ENCODE assay signal across 8 cellular contexts in the genomic region with DNA sequence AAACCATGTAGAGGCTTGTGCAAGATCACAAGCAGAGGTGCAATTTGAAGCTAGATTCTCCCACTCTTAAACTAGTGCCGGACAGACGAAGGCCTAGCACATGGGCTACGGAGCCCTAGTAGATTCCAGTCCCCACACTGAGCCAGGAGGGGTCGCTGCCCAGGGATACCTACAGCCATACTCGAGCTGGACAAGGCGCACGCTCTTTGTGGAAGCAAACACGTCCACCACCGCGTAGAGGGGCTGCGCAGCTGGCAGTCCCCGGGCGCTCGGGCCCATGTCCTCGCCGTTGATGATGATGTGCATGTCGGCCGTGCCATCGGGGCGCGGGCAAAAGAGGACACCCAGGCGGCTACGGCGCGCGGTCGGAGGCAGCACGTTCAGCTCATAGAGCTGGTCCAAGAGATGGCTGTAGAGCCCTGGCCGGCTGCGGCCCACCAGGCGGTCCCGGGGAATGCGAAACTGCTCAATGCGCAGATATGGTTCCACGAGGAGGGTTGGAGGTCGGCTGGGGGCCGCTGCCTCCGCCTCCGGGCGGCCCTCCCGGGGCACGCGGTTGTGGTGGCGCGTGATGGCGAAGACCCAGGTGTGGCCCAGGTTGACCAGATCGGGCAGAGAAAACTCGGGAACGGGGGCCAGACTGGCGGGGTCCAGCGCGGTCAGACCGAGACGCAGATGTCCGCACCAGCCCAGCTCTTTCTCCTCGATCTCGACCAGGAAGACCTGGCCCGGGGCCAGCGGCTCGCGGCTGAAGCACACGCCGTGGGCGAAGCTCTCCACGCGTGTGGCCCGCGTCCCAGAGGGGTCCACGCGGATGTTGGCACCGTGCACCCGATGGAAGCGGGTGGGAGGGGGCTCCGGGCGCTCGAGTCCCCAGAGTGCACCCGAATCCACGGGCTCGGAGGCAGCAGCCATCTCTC. TPM values are rescaled to one million over a fixed set of nuclear protein-coding genes. Genes with fewer than 3 reads are reported as not detected.
DNase-seq lines count a peak whose midpoint lies in the region; ATAC-seq and TF ChIP-seq lines count a peak whose summit lies in the region.

No MANE protein-coding gene starts in this region.

- H3K9me3 ChIP-seq in HEK293 (ENCODE audit: control insufficient read depth, insufficient read depth, low read depth, low read length) (no peaks in the 10 kb centered on the region), mucosa of descending colon (no peaks in the 10 kb centered on the region)

- ATAC-seq in esophagus mucosa (peak; percentile 45), mucosa of descending colon (peak; percentile 70), GM18520 (IDR thresholded peaks at IDR 0.05; ENCODE audit: unreplicated experiment) (no peak)

- peaks cover 3% of the 10 kb centered on the region; the same call in 1 of the 2 replicates for H3K4me1 ChIP-seq in HEK293 (ENCODE audit: control insufficient read depth, insufficient read depth, low read length)
- peaks cover 18% of the 10 kb centered on the region for H3K4me1 ChIP-seq in mucosa of descending colon (ENCODE audit: low read depth)

- H3K4me3 ChIP-seq in HEK293 (ENCODE audit: low read depth, low read length): peak overlapping the region; percentile 90
- peak overlapping the region; percentile 67 for H3K4me3 ChIP-seq in mucosa of descending colon

- POLR2A ChIA-PET in HEK293 (lab: Yijun Ruan, JAX): interaction anchor here (0.8 to 2.0 kb wide), 5 partner anchors 9 to 44 kb away, joined by 3 to 16 read pairs (median 4); partner anchors contain the start of genes ACOT8, PCIF1, ZSWIM1 and ZSWIM3

- intact Hi-C loops in mucosa of descending colon (cut with DNase I, micrococcal nuclease): no loop called here

- CTCF ChIA-PET in HEK293 (lab: Yijun Ruan, JAX): interaction anchor here (0.8 to 1.6 kb wide), 4 partner anchors 9 to 91 kb away, joined by 3 to 7 read pairs (median 4); no protein-coding TSS in a partner anchor

- H3K36me3 ChIP-seq in HEK293 (ENCODE audit: control insufficient read depth in 2 of 2, insufficient read depth in 1 of 2, low read length in 2 of 2) (peaks cover 0 to 46% of the 10 kb centered on the region in 2 experiments; a peak in 2 of 3 replicates), mucosa of descending colon (ENCODE audit: low read depth) (no peaks in the 10 kb centered on the region)

- TF ChIP-seq CTCF in HEK293 (tag by site-specific recombination; IDR thresholded peaks at IDR 0.05): no peak
- TF ChIP-seq CTCF in mucosa of descending colon (IDR thresholded peaks at IDR 0.05): peak; percentile 78

- DNase-seq in DMS153 (lab: John Stamatoyannopoulos, UW) (peak; percentile 33), NCI-H2227 (lab: John Stamatoyannopoulos, UW; ENCODE audit: unreplicated experiment) (peak; percentile 82), activated T-cell treated with anti-CD3 and anti-CD28 coated beads for 24 hours (ENCODE audit: low read depth) (peak; percentile 20), mucosa of descending colon (peak; percentile 87 to 91 (median 87))
- DNase-seq in stimulated activated naive CD4-positive, alpha-beta T cell treated with Interleukin-2 at 50 U/mL for 16 hours (lab: John Stamatoyannopoulos, UW): peak; percentile 39

- no peak overlapping the region; the same call in 1 of the 2 replicates for H3K27ac ChIP-seq in HEK293 (ENCODE audit: extremely low read depth, low read depth, low read length)

TF ChIP-seq in HEK293, 187 proteins besides CTCF, POLR2A, EP300 and RAD21:
- TF ChIP-seq TCF7L2 (IDR thresholded peaks at IDR 0.05; ENCODE audit: borderline replicate concordance, low read depth, low read length) (no peak), HIC1 (tag by site-specific recombination; IDR thresholded peaks at IDR 0.05) (0 out of 2 replicates have a peak, but pooled peaks have one; percentile 8), ZNF112 (tag by site-specific recombination; IDR thresholded peaks at IDR 0.05) (no peak), ZNF449 (tag by site-specific recombination; IDR thresholded peaks at IDR 0.05) (no peak), ZNF549 (tag by site-specific recombination; IDR thresholded peaks at IDR 0.05) (no peak)

RNA-seq across cellular contexts. Expression of gene NEURL2, which starts 0.7 kb away (rescaled TPM):
- total RNA-seq in esophagus mucosa (1.9 TPM), mucosa of descending colon (1 to 10 TPM; 4.2 to 9.1 (median 8.5) TPM)

RNA-seq across cellular contexts. Expression of gene CTSA, which starts 0.8 kb away (rescaled TPM):
- total RNA-seq in esophagus mucosa (57.4 TPM), mucosa of descending colon (100 to 1,000 TPM; 292 to 542 (median 436) TPM)

RNA-seq across cellular contexts. Expression of gene SPATA25, which starts 2.9 kb away (rescaled TPM):
- total RNA-seq in esophagus mucosa (0.76 TPM), mucosa of descending colon (1 to 10 TPM; 3.9 to 6.0 (median 4.1) TPM)

RNA-seq across cellular contexts. Expression of gene ZSWIM1, which starts 9.3 kb away (rescaled TPM):
- 7.2 TPM for total RNA-seq in esophagus mucosa
- 10 to 100 TPM; 11.3 to 12.6 (median 12.4) TPM for total RNA-seq in mucosa of descending colon

RNA-seq across cellular contexts. Expression of gene PLTP, which starts 21.6 kb away (rescaled TPM):
- 46.7 TPM for total RNA-seq in esophagus mucosa
- 100 to 1,000 TPM in 2 of 3 donors, 10 to 100 TPM in 1; 15.0 to 141 (median 111) TPM for total RNA-seq in mucosa of descending colon

Comparison
In these comparisons a context has a peak if more than half of its experiments do, and no peak if none do; other contexts are left out.
1. DNase-seq: peak in every context shown above with its lines; median percentile 87 in mucosa of descending colon; 82 in NCI-H2227; 39 in stimulated activated naive CD4-positive, alpha-beta T cell treated with Interleukin-2 at 50 U/mL for 16 hours; 33 in DMS153; 20 in activated T-cell treated with anti-CD3 and anti-CD28 coated beads for 24 hours.